ENCODE assay signal across 9 cellular contexts in genomic region chr14:64983439-64984310, GRCh38.
DNase-seq lines count a peak whose midpoint lies in the region; ATAC-seq and TF ChIP-seq lines count a peak whose summit lies in the region.
"Had no signal": no experiment of that assay in that cellular context is flagged by ENCODE, and none has a peak within 500 bp of the region (broad histone marks: within the 10 kb centered on the region; RNA-seq: fewer than 3 reads in every experiment).

No MANE protein-coding gene starts in this region.

- TF ChIP-seq CTCF in WI38 (IDR thresholded peaks at IDR 0.05; ENCODE audit: low read depth, low read length) (peak; percentile 43; the same call in 1 of the 2 replicates), fibroblast of pulmonary artery (IDR thresholded peaks at IDR 0.05; ENCODE audit: low read length, missing control alignments) (peak; percentile 70), parathyroid adenoma (IDR thresholded peaks at IDR 0.05) (peak; percentile 81)

- H3K36me3 ChIP-seq in parathyroid adenoma (ENCODE audit: control insufficient read depth, insufficient read depth, low read length) = no peaks in the 10 kb centered on the region

- H3K4me3 ChIP-seq in WI38 (ENCODE audit: low read depth, low read length) (no peak overlapping the region), fibroblast of pulmonary artery (replicated peaks; ENCODE audit: low read depth, low read length) (peak overlapping the region; percentile 31), parathyroid adenoma (ENCODE audit: low read depth, low read length) (no peak overlapping the region)

- H3K27ac ChIP-seq in parathyroid adenoma = no peak overlapping the region

- peak overlapping the region; percentile 14 for H3K4me2 ChIP-seq in parathyroid adenoma (ENCODE audit: low read length)

- peak; percentile 15 for DNase-seq in stimulated activated CD4-positive, alpha-beta T cell treated with anti-CD3 and anti-CD28 coated beads, Interleukin-2, amount 100 ng/mL, for 4 hours (ENCODE audit: low read depth)
- DNase-seq in stimulated activated CD4-positive, alpha-beta T cell treated with anti-CD3 and anti-CD28 coated beads, Interleukin-12 subunit alpha, Interleukin-12 subunit beta, amount 100 ng/mL, for 4 hours = no peak
- DNase-seq in NCI-H1105 treated with DMSO at 0.1 percent for 48 hours (lab: John Stamatoyannopoulos, UW) (peak; percentile 55), fibroblast of pulmonary artery (ENCODE audit: low read depth) (peak; percentile 78), T-helper 9 cell (no peak)

- H3K27me3 ChIP-seq in parathyroid adenoma (ENCODE audit: control insufficient read depth, insufficient read depth, low read length) = no peaks in the 10 kb centered on the region

- no peaks in the 10 kb centered on the region for H3K9me3 ChIP-seq in parathyroid adenoma (ENCODE audit: control insufficient read depth, low read length)

- H3K79me2 ChIP-seq in parathyroid adenoma = peaks cover 12% of the 10 kb centered on the region

- H3K9ac ChIP-seq in parathyroid adenoma = no peak overlapping the region

- H3K4me1 ChIP-seq in parathyroid adenoma = peaks cover 6% of the 10 kb centered on the region

- ATAC-seq in HG03565 (IDR thresholded peaks at IDR 0.05; ENCODE audit: unreplicated experiment) = no peak
- ATAC-seq: left colon had no signal

- peak overlapping the region; percentile 56 for H2AFZ ChIP-seq in parathyroid adenoma

Comparison
In these comparisons a context has a peak if more than half of its experiments do, and no peak if none do; other contexts are left out.
1. DNase-seq: peak in stimulated activated CD4-positive, alpha-beta T cell treated with anti-CD3 and anti-CD28 coated beads, Interleukin-2, amount 100 ng/mL, for 4 hours (single experiment), NCI-H1105 treated with DMSO at 0.1 percent for 48 hours (single experiment) and fibroblast of pulmonary artery (single experiment); none in stimulated activated CD4-positive, alpha-beta T cell treated with anti-CD3 and anti-CD28 coated beads, Interleukin-12 subunit alpha, Interleukin-12 subunit beta, amount 100 ng/mL, for 4 hours (single experiment) and T-helper 9 cell (single experiment).
2. Peak in every context shown above with its lines, with median percentiles within 50 percentile points of each other: CTCF ChIP-seq.